7 cellular contexts compared by ENCODE assay signal in genomic region chr17:4708436-4708835, GRCh38. TPM values are rescaled to one million over a fixed set of nuclear protein-coding genes. Genes with fewer than 3 reads are reported as not detected.
DNase-seq lines count a peak whose midpoint lies in the region; ATAC-seq, FAIRE-seq and TF ChIP-seq lines count a peak whose summit lies in the region.
"Had no signal": no experiment of that assay in that cellular context is flagged by ENCODE, and none has a peak within 500 bp of the region (broad histone marks: within the 10 kb centered on the region; RNA-seq: fewer than 3 reads in every experiment).

No MANE protein-coding gene starts in this region.

- DNase-seq in GM12891 (ENCODE audit: insufficient read length, low spot score), result no peak
- peak; percentile 76 to 83 for DNase-seq in SJCRH30
- peak; percentile 15 for DNase-seq in kidney tubule cell (ENCODE audit: low spot score)
- DNase-seq in gastrocnemius medialis, result no peak
- DNase-seq in foreskin keratinocyte, result no peak

- TF ChIP-seq POLR2A in GM12891 (IDR thresholded peaks at IDR 0.05; ENCODE audit: low read depth, low read length) (peak; percentile 55; the same call in 1 of the 2 replicates), gastrocnemius medialis (IDR thresholded peaks at IDR 0.05) (no peak)

- H3K27ac ChIP-seq in SJCRH30 (peak overlapping the region; percentile 87), gastrocnemius medialis (no peak overlapping the region), foreskin keratinocyte (no peak overlapping the region)

- intact Hi-C loops in gastrocnemius medialis (cut with DNase I; ENCODE audit: low total_unique reads), result no loop called here

- FAIRE-seq in GM12891 (lab: Jason Lieb, UNC), result no peak

- ATAC-seq in gastrocnemius medialis (no peak), foreskin keratinocyte (no peak), GM18502 (IDR thresholded peaks at IDR 0.05; ENCODE audit: poor library complexity, unreplicated experiment) (no peak)
- ATAC-seq: left lobe of liver had no signal

- in situ Hi-C loops in gastrocnemius medialis (cut with MboI; ENCODE audit: low sequenced_read_pairs in 4 of 4), result no loop called here

- TF ChIP-seq CTCF in gastrocnemius medialis (IDR thresholded peaks at IDR 0.05 in 4 of 5, conservative IDR thresholded peaks at IDR 0.05 in 1 of 5) (no peak), foreskin keratinocyte (conservative IDR thresholded peaks at IDR 0.05) (no peak)

- H3K4me3 ChIP-seq in SJCRH30 (peak overlapping the region; percentile 70), gastrocnemius medialis (no peak overlapping the region)

- H3K4me1 ChIP-seq in SJCRH30 (no peaks in the 10 kb centered on the region; the same call in 1 of the 2 replicates), gastrocnemius medialis (peaks cover 17 to 22% of the 10 kb centered on the region in 2 donors), foreskin keratinocyte (peaks cover 3% of the 10 kb centered on the region)

- no peaks in the 10 kb centered on the region for H3K9me3 ChIP-seq in SJCRH30 (replicated peaks)
- H3K9me3 ChIP-seq in gastrocnemius medialis, result no peaks in the 10 kb centered on the region

- H3K36me3 ChIP-seq in SJCRH30 (no peaks in the 10 kb centered on the region), gastrocnemius medialis (no peaks in the 10 kb centered on the region)

- H3K27me3 ChIP-seq in SJCRH30, result no peaks in the 10 kb centered on the region
- H3K27me3 ChIP-seq in gastrocnemius medialis, result no peaks in the 10 kb centered on the region
- H3K27me3 ChIP-seq in foreskin keratinocyte, result no peaks in the 10 kb centered on the region

TF ChIP-seq in GM12891, 5 proteins besides CTCF, POLR2A, EP300 and RAD21:
- TF ChIP-seq SPI1 (IDR thresholded peaks at IDR 0.05; ENCODE audit: low read depth, low read length) (no peak), POLR2AphosphoS5 (IDR thresholded peaks at IDR 0.05; ENCODE audit: low read depth, low read length) (0 out of 2 replicates have a peak, but pooled peaks have one; percentile 22)

RNA-seq across cellular contexts. Expression of gene ARRB2, which starts 2.0 kb away (rescaled TPM):
- 39.3 TPM for polyA plus RNA-seq in GM12891 (2012; ENCODE audit: low read depth, missing spikeins)
- total RNA-seq in SJCRH30 (2014; rRNA removed; shearing (Covaris generic)), result 23.3 and 23.9 TPM in 2 replicates
- 10 to 100 TPM in 1 of 4 donors, 1 to 10 TPM in 3; 5.5 to 11.8 (median 7.8) TPM for total RNA-seq in gastrocnemius medialis
- total RNA-seq in foreskin keratinocyte, result 22.2 and 24.1 TPM in 2 replicates
- polyA plus RNA-seq in foreskin keratinocyte, result 27.9 and 30.4 TPM in 2 replicates

RNA-seq across cellular contexts. Expression of gene PELP1, which starts 4.5 kb away (rescaled TPM):
- polyA plus RNA-seq in GM12891 (2012; ENCODE audit: low read depth, missing spikeins), result 28.5 TPM
- 23.6 and 27.2 TPM in 2 replicates for total RNA-seq in SJCRH30 (2014; rRNA removed; shearing (Covaris generic))
- 10 to 100 TPM; 31.5 to 46.8 (median 35.6) TPM for total RNA-seq in gastrocnemius medialis
- 33.8 and 35.5 TPM in 2 replicates for total RNA-seq in foreskin keratinocyte
- 31.1 and 34.9 TPM in 2 replicates for polyA plus RNA-seq in foreskin keratinocyte

RNA-seq across cellular contexts. Expression of gene MED11, which starts 22.8 kb away (rescaled TPM):
- polyA plus RNA-seq in GM12891 (2012; ENCODE audit: low read depth, missing spikeins), result 22.8 TPM
- 5.5 and 5.6 TPM in 2 replicates for total RNA-seq in SJCRH30 (2014; rRNA removed; shearing (Covaris generic))
- total RNA-seq in gastrocnemius medialis (10 to 100 TPM; 29.4 to 58.5 (median 44.8) TPM), foreskin keratinocyte (32.6 and 33.2 TPM in 2 replicates)
- 42.3 and 43.2 TPM in 2 replicates for polyA plus RNA-seq in foreskin keratinocyte

RNA-seq across cellular contexts. Expression of gene ZMYND15, which starts 31.2 kb away (rescaled TPM):
- not detected for polyA plus RNA-seq in GM12891 (2012; ENCODE audit: low read depth, missing spikeins)
- total RNA-seq in SJCRH30 (2014; rRNA removed; shearing (Covaris generic)), result not detected in 2 replicates
- total RNA-seq in gastrocnemius medialis (not detected), foreskin keratinocyte (0.28 and 0.31 TPM in 2 replicates)
- polyA plus RNA-seq in foreskin keratinocyte, result 0.31 and 0.32 TPM in 2 replicates

RNA-seq across cellular contexts. Expression of gene CXCL16, which starts 31.3 kb away (rescaled TPM):
- polyA plus RNA-seq in GM12891 (2012; ENCODE audit: low read depth, missing spikeins), result 0.28 TPM
- total RNA-seq in SJCRH30 (2014; rRNA removed; shearing (Covaris generic)), result not detected in 2 replicates
- 1 to 10 TPM; 1.2 to 2.1 (median 1.4) TPM for total RNA-seq in gastrocnemius medialis
- 16.6 and 17.1 TPM in 2 replicates for total RNA-seq in foreskin keratinocyte
- 21.0 and 23.7 TPM in 2 replicates for polyA plus RNA-seq in foreskin keratinocyte

Comparison
In these comparisons a context has a peak if more than half of its experiments do, and no peak if none do; other contexts are left out.
1. DNase-seq: peak in SJCRH30 (2 of 2) and kidney tubule cell (single experiment); none in GM12891 (single experiment), gastrocnemius medialis (0 of 2) and foreskin keratinocyte (0 of 2).